In the genomic region with DNA sequence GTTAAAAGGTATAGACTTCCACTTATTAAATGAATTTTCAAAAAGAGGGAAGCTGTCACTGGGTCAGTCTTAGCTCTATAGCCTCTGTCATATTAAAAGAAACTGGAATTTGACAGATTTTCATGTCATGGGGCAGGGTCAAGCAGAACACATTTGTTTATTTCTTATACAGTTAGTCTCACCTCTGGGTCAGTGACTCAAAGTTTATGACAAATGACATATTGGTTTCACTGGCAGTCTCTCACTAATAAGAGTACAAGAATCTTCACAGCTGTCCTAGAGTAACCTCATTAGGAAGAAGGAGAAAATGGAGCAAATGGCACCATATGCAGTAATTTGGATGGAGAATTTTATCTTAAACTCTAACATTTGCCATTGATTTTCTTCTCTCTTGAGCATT, we compare ENCODE assay signal across 17 cellular contexts.
A peak's percentile ranks its signal among the peaks of the same experiment; 100 is the strongest.
DNase-seq lines count a peak whose midpoint lies in the region; ATAC-seq, FAIRE-seq and TF ChIP-seq lines count a peak whose summit lies in the region.
"Had no signal": no experiment of that assay in that cellular context is flagged by ENCODE, and none has a peak within 500 bp of the region (broad histone marks: within the 10 kb centered on the region; RNA-seq: fewer than 3 reads in every experiment).

No MANE protein-coding gene starts in this region.

- H3K27me3 ChIP-seq in ACC112 (ENCODE audit: insufficient read depth, low read length): no peaks in the 10 kb centered on the region

- peaks cover 54% of the 10 kb centered on the region for H3K4me1 ChIP-seq in ACC112 (ENCODE audit: control insufficient read depth, insufficient read depth, low read length, unreplicated experiment)

- no peak overlapping the region for H3K4me3 Mint-ChIP-seq in T-cell

- no peak for FAIRE-seq in H54 (lab: Jason Lieb, UNC)
- FAIRE-seq: H1 had no signal

- H2AFZ ChIP-seq in ACC112 (ENCODE audit: low read length, unreplicated experiment): no peak overlapping the region

- peaks cover 0 to 3% (median 0%) of the 10 kb centered on the region in 3 donors for H3K4me1 Mint-ChIP-seq in T-cell

- H3K36me3 ChIP-seq in ACC112 (ENCODE audit: insufficient read depth, low read length): peaks cover 42% of the 10 kb centered on the region

- H3K4me3 ChIP-seq in ACC112 (ENCODE audit: low read depth, low read length) (no peak overlapping the region), fibroblast of villous mesenchyme (ENCODE audit: low read depth, low read length) (no peak overlapping the region)

- no peak for TF ChIP-seq POLR2A in H54 (IDR thresholded peaks at IDR 0.05; ENCODE audit: low read depth, low read length)

- DNase-seq in ELR (ENCODE audit: low read depth): peak; percentile 36
- peak; percentile 77 for DNase-seq in M059J (ENCODE audit: low read depth)
- peak; percentile 14 for DNase-seq in fibroblast of villous mesenchyme (ENCODE audit: low read depth)
- no peak for DNase-seq in H54 (ENCODE audit: insufficient read length, low spot score)
- DNase-seq in GM03348 (ENCODE audit: low spot score): no peak
- no peak for DNase-seq in T-cell
- DNase-seq: COR-L47; DMS153; NCI-H1417 treated with DMSO at 0.1 percent for 48 hours; NCI-H1930; NCI-H2171; NCI-H446; NK-92 treated with Interleukin-12 subunit alpha and Interleukin-12 subunit beta, amount 100 ng/mL, for 24 hours; SIG-M5 had no signal

- ATAC-seq in GM19324 (IDR thresholded peaks at IDR 0.05; ENCODE audit: low FRiP score, unreplicated experiment) (no peak), T-cell (replicated peaks in 1 of 4) (no peak)

- TF ChIP-seq CTCF in fibroblast of villous mesenchyme (IDR thresholded peaks at IDR 0.05; ENCODE audit: insufficient read depth, low read depth, low read length): no peak

- peak overlapping the region; percentile 75 for H3K27ac ChIP-seq in ACC112 (ENCODE audit: low read depth, low read length)

- H3K27me3 Mint-ChIP-seq in T-cell: no peaks in the 10 kb centered on the region

- H3K27ac Mint-ChIP-seq in T-cell: no peak overlapping the region

- H3K9me3 Mint-ChIP-seq in T-cell: no peaks in the 10 kb centered on the region

- CTCF ChIA-PET in T-cell (lab: Charles Lee): no interaction called here

- peaks cover 20% of the 10 kb centered on the region for H3K79me2 ChIP-seq in ACC112 (ENCODE audit: control insufficient read depth, insufficient read depth, low read length, unreplicated experiment)

- POLR2A ChIA-PET in T-cell (lab: Charles Lee): no interaction called here

- H3K36me3 Mint-ChIP-seq in T-cell: peaks cover 66% of the 10 kb centered on the region

Comparison
In these comparisons a context has a peak if more than half of its experiments do, and no peak if none do; other contexts are left out.
1. DNase-seq: peak in ELR (single experiment), M059J (single experiment) and fibroblast of villous mesenchyme (single experiment); none in H54 (single experiment), GM03348 (single experiment) and T-cell (0 of 34).